27 cellular contexts compared by ENCODE assay signal in the genomic region with DNA sequence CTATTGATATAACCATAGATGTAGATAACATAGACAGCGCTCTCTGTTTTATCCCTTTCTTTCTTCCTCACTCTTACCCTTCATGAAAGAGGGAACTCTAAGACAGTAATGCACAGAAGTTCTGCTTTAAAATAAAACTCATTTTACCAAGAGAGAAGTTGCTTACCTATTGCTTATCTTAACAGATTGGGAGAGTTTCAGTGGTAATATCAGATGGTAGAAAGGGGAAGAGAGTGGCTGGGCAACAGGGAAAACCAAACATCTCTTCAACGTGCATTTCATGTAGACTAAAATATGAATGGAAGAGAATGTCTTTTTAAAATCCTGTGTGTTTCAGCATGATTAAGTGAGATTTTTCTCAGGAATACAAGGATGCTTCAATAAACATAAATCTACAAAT. TPM values are rescaled to one million over a fixed set of nuclear protein-coding genes. Genes with fewer than 3 reads are reported as not detected.
"Had no signal": no experiment of that assay in that cellular context is flagged by ENCODE, and none has a peak within 500 bp of the region (broad histone marks: within the 10 kb centered on the region; RNA-seq: fewer than 3 reads in every experiment).

No MANE protein-coding gene starts in this region.

- H3K27ac ChIP-seq: adrenal gland, PC-9, SK-N-MC had no signal

- H3K4me3 ChIP-seq: adrenal gland, PC-9, SK-N-MC had no signal

- H3K4me3 Mint-ChIP-seq: activated CD8-positive, alpha-beta T cell treated with anti-CD3 and anti-CD28 coated beads for 36 hours; activated naive CD8-positive, alpha-beta T cell treated with anti-CD3 and anti-CD28 coated beads, Interleukin-2, amount 10 ng/mL, durations not matched to agents 7 days and 5 days; activated T-cell treated with anti-CD3 and anti-CD28 coated beads, Interleukin-2, amount 50 U/mL, for 72 hours; T-helper 1 cell treated with Interleukin-12 subunit alpha and Interleukin-12 subunit beta and Interleukin-4 antibody, amounts not matched to agents 30 μg/mL and 1 μg/mL, for 36 hours had no signal

- H3K36me3 ChIP-seq: adrenal gland had no signal

- H3K9me3 ChIP-seq: adrenal gland had no signal

- H3K4me1 ChIP-seq: adrenal gland had no signal

- H3K27ac Mint-ChIP-seq: activated CD8-positive, alpha-beta T cell treated with anti-CD3 and anti-CD28 coated beads for 36 hours; activated naive CD8-positive, alpha-beta T cell treated with anti-CD3 and anti-CD28 coated beads, Interleukin-2, amount 10 ng/mL, durations not matched to agents 7 days and 5 days; activated T-cell treated with anti-CD3 and anti-CD28 coated beads, Interleukin-2, amount 50 U/mL, for 72 hours; activated T-helper 2 cell treated with anti-CD3 and anti-CD28 coated beads, Interferon-gamma antibody, Interleukin-2, Interleukin-4, amounts not matched to agents 10 μg/mL and 5 μg/mL and 100 μg/mL, durations not matched to agents 14 hours and 24 hours and 36 hours; T-helper 1 cell treated with Interleukin-12 subunit alpha and Interleukin-12 subunit beta and Interleukin-4 antibody, amounts not matched to agents 30 μg/mL and 1 μg/mL, for 36 hours had no signal

- DNase-seq: activated CD4-positive, alpha-beta T cell treated with anti-CD3 and anti-CD28 coated beads for 4 hours; activated CD8-positive, alpha-beta memory T cell treated with anti-CD3 and anti-CD28 coated beads, Interleukin-2, amount 50 U/mL, for 4 hours; activated CD8-positive, alpha-beta T cell treated with anti-CD3 and anti-CD28 coated beads for 36 hours; activated gamma-delta T cell treated with Interleukin-2 at 50 U/mL for 16 hours; activated naive CD4-positive, alpha-beta T cell treated with anti-CD3 and anti-CD28 coated beads, Interleukin-2, amount 50 U/mL, for 16 hours; activated naive CD8-positive, alpha-beta T cell treated with anti-CD3 and anti-CD28 coated beads, Interleukin-2, amount 10 ng/mL, durations not matched to agents 7 days and 5 days; activated T-cell treated with anti-CD3 and anti-CD28 coated beads, Interleukin-2, amount 50 U/mL, for 72 hours; anterior cingulate cortex; cerebellar nuclear complex; NCI-H1092; NCI-H1417; NCI-H1930; NCI-H2171; NCI-H226; NCI-H526 treated with DMSO at 0.1 percent for 48 hours; NCI-H82; NK-92 treated with Interleukin-12 subunit alpha and Interleukin-12 subunit beta, amount 100 ng/mL, for 24 hours; PC-9; SHP77 treated with DMSO at 0.1 percent for 48 hours had no signal

- H3K27me3 ChIP-seq: adrenal gland had no signal

- ATAC-seq: activated CD4-positive, CD25-positive, alpha-beta regulatory T cell treated with anti-CD3 and anti-CD28 coated beads, Interleukin-2, amount 50 U/mL, for 24 hours; activated CD8-positive, alpha-beta T cell treated with anti-CD3 and anti-CD28 coated beads for 36 hours; activated T-cell treated with anti-CD3 and anti-CD28 coated beads, Interleukin-2, amount 50 U/mL, for 72 hours had no signal

- H3K27me3 Mint-ChIP-seq: activated CD8-positive, alpha-beta T cell treated with anti-CD3 and anti-CD28 coated beads for 36 hours; activated naive CD8-positive, alpha-beta T cell treated with anti-CD3 and anti-CD28 coated beads, Interleukin-2, amount 10 ng/mL, durations not matched to agents 7 days and 5 days had no signal

RNA-seq across cellular contexts. Expression of a gene that starts 45.3 kb away (rescaled TPM):
- total RNA-seq: cardiac septum, LHCN-M2, NCI-H460 had no signal
